Comparison of ENCODE assay signal across 18 cellular contexts in genomic region chrX:48914593-48915493, GRCh38. TPM values are rescaled to one million over a fixed set of nuclear protein-coding genes. Genes with fewer than 3 reads are reported as not detected.
A peak's percentile ranks its signal among the peaks of the same experiment; 100 is the strongest.
DNase-seq lines count a peak whose midpoint lies in the region; ATAC-seq and TF ChIP-seq lines count a peak whose summit lies in the region.
"Had no signal": no experiment of that assay in that cellular context is flagged by ENCODE, and none has a peak within 500 bp of the region (broad histone marks: within the 10 kb centered on the region; RNA-seq: fewer than 3 reads in every experiment).

No MANE protein-coding gene starts in this region.

- peaks cover 30% of the 10 kb centered on the region for H3K4me1 ChIP-seq in KMS-11 (ENCODE audit: low read depth, poor library complexity, severe bottlenecking)
- H3K4me1 ChIP-seq in osteoblast (ENCODE audit: insufficient read depth, low read length): peaks cover 13% of the 10 kb centered on the region
- peaks cover 7 to 13% of the 10 kb centered on the region in 2 donors for H3K4me1 ChIP-seq in gastrocnemius medialis

- H3K79me2 ChIP-seq in KMS-11 (ENCODE audit: insufficient read depth, low read depth) (peaks cover 50% of the 10 kb centered on the region), osteoblast (ENCODE audit: insufficient read depth, low read length) (peaks cover 20% of the 10 kb centered on the region)

- H4K20me1 ChIP-seq in KMS-11 (ENCODE audit: insufficient read depth): peaks cover 35% of the 10 kb centered on the region
- no peaks in the 10 kb centered on the region for H4K20me1 ChIP-seq in osteoblast (ENCODE audit: insufficient read depth, low read length)

- no peak for ATAC-seq in activated CD4-positive, alpha-beta T cell treated with anti-CD3 and anti-CD28 coated beads for 36 hours
- no peak for ATAC-seq in activated naive CD8-positive, alpha-beta T cell treated with anti-CD3 and anti-CD28 coated beads, Interleukin-2, amount 50 U/mL, for 24 hours
- ATAC-seq in gastrocnemius medialis: no peak
- ATAC-seq: HepG2, right cardiac atrium had no signal

- H3K9me3 ChIP-seq in osteoblast (ENCODE audit: low read depth, low read length) (no peaks in the 10 kb centered on the region), gastrocnemius medialis (no peaks in the 10 kb centered on the region)
- H3K9me3 ChIP-seq: Caco-2, SJSA1 had no signal

- H3K36me3 Mint-ChIP-seq in activated CD4-positive, alpha-beta T cell treated with anti-CD3 and anti-CD28 coated beads for 36 hours (ENCODE audit: low read depth): peaks cover 73% of the 10 kb centered on the region
- peaks cover 55% of the 10 kb centered on the region for H3K36me3 Mint-ChIP-seq in activated naive CD8-positive, alpha-beta T cell treated with anti-CD3 and anti-CD28 coated beads, Interleukin-2, amount 50 U/mL, for 24 hours (ENCODE audit: low read depth)

- peak overlapping the region; percentile 97 for H3K4me3 Mint-ChIP-seq in activated CD4-positive, alpha-beta T cell treated with anti-CD3 and anti-CD28 coated beads for 36 hours
- peak overlapping the region; percentile 96 for H3K4me3 Mint-ChIP-seq in activated naive CD8-positive, alpha-beta T cell treated with anti-CD3 and anti-CD28 coated beads, Interleukin-2, amount 50 U/mL, for 24 hours
- H3K4me3 Mint-ChIP-seq: nephron progenitor cell had no signal

- H3K27me3 ChIP-seq in KMS-11 (ENCODE audit: insufficient read depth, low read depth): no peaks in the 10 kb centered on the region
- no peaks in the 10 kb centered on the region for H3K27me3 ChIP-seq in osteoblast (ENCODE audit: insufficient read depth, low read length)
- no peaks in the 10 kb centered on the region for H3K27me3 ChIP-seq in gastrocnemius medialis
- H3K27me3 ChIP-seq: SJSA1 had no signal

- POLR2A ChIA-PET in activated CD4-positive, alpha-beta T cell treated with anti-CD3 and anti-CD28 coated beads for 36 hours (lab: Charles Lee): interaction anchor here (0.6 to 2.3 kb wide), 3 partner anchors 18 to 1291 kb away, joined by 3 to 13 read pairs (median 4); no protein-coding TSS in a partner anchor

- peak overlapping the region; percentile 95 for H3K27ac Mint-ChIP-seq in activated CD4-positive, alpha-beta T cell treated with anti-CD3 and anti-CD28 coated beads for 36 hours
- H3K27ac Mint-ChIP-seq in activated naive CD8-positive, alpha-beta T cell treated with anti-CD3 and anti-CD28 coated beads, Interleukin-2, amount 50 U/mL, for 24 hours: peak overlapping the region; percentile 73
- H3K27ac Mint-ChIP-seq: nephron progenitor cell had no signal

- no peak for TF ChIP-seq POLR2A in gastrocnemius medialis (IDR thresholded peaks at IDR 0.05)

- in situ Hi-C loops in gastrocnemius medialis (cut with MboI; ENCODE audit: low sequenced_read_pairs in 4 of 4): no loop called here

- H3K4me2 ChIP-seq in KMS-11 (peak overlapping the region; percentile 90), osteoblast (ENCODE audit: insufficient read depth, low read length) (no peak overlapping the region)

- H3K9me3 Mint-ChIP-seq in activated CD4-positive, alpha-beta T cell treated with anti-CD3 and anti-CD28 coated beads for 36 hours (ENCODE audit: low read depth): no peaks in the 10 kb centered on the region
- no peaks in the 10 kb centered on the region for H3K9me3 Mint-ChIP-seq in activated naive CD8-positive, alpha-beta T cell treated with anti-CD3 and anti-CD28 coated beads, Interleukin-2, amount 50 U/mL, for 24 hours

- no peaks in the 10 kb centered on the region for H3K27me3 Mint-ChIP-seq in activated CD4-positive, alpha-beta T cell treated with anti-CD3 and anti-CD28 coated beads for 36 hours
- no peaks in the 10 kb centered on the region for H3K27me3 Mint-ChIP-seq in activated naive CD8-positive, alpha-beta T cell treated with anti-CD3 and anti-CD28 coated beads, Interleukin-2, amount 50 U/mL, for 24 hours

- peak overlapping the region; percentile 93 for H3K27ac ChIP-seq in KMS-11
- no peak overlapping the region for H3K27ac ChIP-seq in osteoblast (ENCODE audit: low read depth, low read length)
- H3K27ac ChIP-seq in gastrocnemius medialis: no peak overlapping the region
- H3K27ac ChIP-seq: SJSA1, upper lobe of left lung had no signal

- H2AFZ ChIP-seq in KMS-11 (ENCODE audit: low read depth): no peak overlapping the region
- no peak overlapping the region for H2AFZ ChIP-seq in osteoblast (ENCODE audit: low read length)

- H3K4me3 ChIP-seq in KMS-11 (IDR thresholded peaks at IDR 0.05; ENCODE audit: insufficient read depth, low read depth, low read length): no peak overlapping the region
- no peak overlapping the region for H3K4me3 ChIP-seq in osteoblast (ENCODE audit: insufficient read depth, low read length)
- no peak overlapping the region for H3K4me3 ChIP-seq in gastrocnemius medialis
- H3K4me3 ChIP-seq: SJSA1, upper lobe of left lung had no signal

- H3K9ac ChIP-seq in KMS-11: peak overlapping the region; percentile 96

- intact Hi-C loops in activated CD4-positive, alpha-beta T cell treated with anti-CD3 and anti-CD28 coated beads for 36 hours (cut with DNase I, micrococcal nuclease): loop anchor here (5.0 to 10.0 kb wide), 5 partner anchors 113 to 1260 kb away; partner anchors contain the start of genes ELK1 (in 1 of the 2), HDAC6 (in 1 of the 2), PLP2 (in 1 of the 2) and PPP1R3F (in 1 of the 2)
- intact Hi-C loops in gastrocnemius medialis (cut with DNase I; ENCODE audit: low total_unique reads): loop anchor here (5.0 kb wide), 1 partner anchor 238 kb away; no protein-coding TSS in a partner anchor

- H3K36me3 ChIP-seq in KMS-11 (ENCODE audit: insufficient read depth) (peaks cover 18% of the 10 kb centered on the region; the same call in 1 of the 2 replicates), osteoblast (ENCODE audit: insufficient read depth, low read length) (peaks cover 16% of the 10 kb centered on the region), gastrocnemius medialis (no peaks in the 10 kb centered on the region)
- H3K36me3 ChIP-seq: SJSA1 had no signal

- no peak for TF ChIP-seq CTCF in KMS-11 (conservative IDR thresholded peaks at IDR 0.05; ENCODE audit: low read depth, low read length)
- no peak for TF ChIP-seq CTCF in osteoblast (IDR thresholded peaks at IDR 0.05; ENCODE audit: extremely low read depth, low read depth, low read length)
- TF ChIP-seq CTCF in gastrocnemius medialis (IDR thresholded peaks at IDR 0.05 in 4 of 5, conservative IDR thresholded peaks at IDR 0.05 in 1 of 5): no peak

- DNase-seq in activated CD4-positive, alpha-beta T cell treated with anti-CD3 and anti-CD28 coated beads for 36 hours: no peak
- DNase-seq in activated CD4-positive, alpha-beta T cell treated with anti-CD3 and anti-CD28 coated beads, Interleukin-2, amount 50 U/mL, for 1 hour: no peak
- DNase-seq in activated naive CD8-positive, alpha-beta T cell treated with anti-CD3 and anti-CD28 coated beads, Interleukin-2, amount 50 U/mL, for 24 hours: no peak
- DNase-seq in osteoblast (ENCODE audit: insufficient read length, low spot score, missing footprints) (peak; percentile 34), SKM-1 treated with dmso at 0.1 percent for 144 hours (lab: John Stamatoyannopoulos, UW; ENCODE audit: unreplicated experiment) (no peak), gastrocnemius medialis (no peak)
- DNase-seq in stimulated activated CD4-positive, alpha-beta T cell treated with anti-CD3 and anti-CD28 coated beads, Interleukin-4, amount 100 ng/mL, for 4 hours: no peak
- DNase-seq: activated CD8-positive, alpha-beta memory T cell treated with anti-CD3 and anti-CD28 coated beads, Interleukin-2, amount 50 U/mL, for 48 hours; Caco-2; dermis blood vessel endothelial cell; GF-D8; NCI-H2171; nephron progenitor cell; right cardiac atrium; upper lobe of left lung had no signal

- CTCF ChIA-PET in activated CD4-positive, alpha-beta T cell treated with anti-CD3 and anti-CD28 coated beads for 36 hours (lab: Charles Lee): interaction anchor here (1.0 kb wide), 1 partner anchor 23 kb away, joined by 3 read pairs; no protein-coding TSS in a partner anchor

- H3K4me1 Mint-ChIP-seq in activated CD4-positive, alpha-beta T cell treated with anti-CD3 and anti-CD28 coated beads for 36 hours: peaks cover 42% of the 10 kb centered on the region
- peaks cover 68% of the 10 kb centered on the region for H3K4me1 Mint-ChIP-seq in activated naive CD8-positive, alpha-beta T cell treated with anti-CD3 and anti-CD28 coated beads, Interleukin-2, amount 50 U/mL, for 24 hours

RNA-seq across cellular contexts. Expression of gene SLC35A2, which starts 3.4 kb away (rescaled TPM):
- total RNA-seq in activated CD4-positive, alpha-beta T cell treated with anti-CD3 and anti-CD28 coated beads for 36 hours: 10 to 100 TPM; 19.7 to 20.3 TPM
- total RNA-seq in osteoblast (15.3 and 15.6 TPM in 2 replicates), gastrocnemius medialis (10 to 100 TPM; 12.6 to 18.7 (median 18.5) TPM)

RNA-seq across cellular contexts. Expression of gene PIM2, which starts 4.0 kb away (rescaled TPM):
- total RNA-seq in activated CD4-positive, alpha-beta T cell treated with anti-CD3 and anti-CD28 coated beads for 36 hours: 100 to 1,000 TPM; 320 TPM
- total RNA-seq in osteoblast (4.3 and 4.7 TPM in 2 replicates), gastrocnemius medialis (1 to 10 TPM; 2.3 to 3.5 (median 2.4) TPM)

RNA-seq across cellular contexts. Expression of gene PQBP1, which starts 17.1 kb away (rescaled TPM):
- total RNA-seq in activated CD4-positive, alpha-beta T cell treated with anti-CD3 and anti-CD28 coated beads for 36 hours: 10 to 100 TPM; 73.4 to 75.3 TPM
- total RNA-seq in osteoblast (32.9 and 33.6 TPM in 2 replicates), gastrocnemius medialis (10 to 100 TPM; 61.3 to 90.4 (median 67.8) TPM)

RNA-seq across cellular contexts. Expression of gene TIMM17B, which starts 17.3 kb away (rescaled TPM):
- 10 to 100 TPM; 54.2 to 58.9 TPM for total RNA-seq in activated CD4-positive, alpha-beta T cell treated with anti-CD3 and anti-CD28 coated beads for 36 hours
- total RNA-seq in osteoblast: 20.6 and 24.2 TPM in 2 replicates
- 100 to 1,000 TPM in 1 of 4 donors, 10 to 100 TPM in 3; 53.3 to 103 (median 68.5) TPM for total RNA-seq in gastrocnemius medialis

RNA-seq across cellular contexts. Expression of gene OTUD5, which starts 42.6 kb away (rescaled TPM):
- total RNA-seq in activated CD4-positive, alpha-beta T cell treated with anti-CD3 and anti-CD28 coated beads for 36 hours: 10 to 100 TPM; 68.0 to 98.1 TPM
- 31.2 and 33.7 TPM in 2 replicates for total RNA-seq in osteoblast
- total RNA-seq in gastrocnemius medialis: 10 to 100 TPM; 22.2 to 32.2 (median 28.5) TPM

Comparison
In these comparisons a context has a peak if more than half of its experiments do, and no peak if none do; other contexts are left out.
1. RNA of gene PIM2, which starts 4.0 kb away (total RNA-seq): 320 TPM in activated CD4-positive, alpha-beta T cell treated with anti-CD3 and anti-CD28 coated beads for 36 hours; 4.3 to 4.7 TPM in osteoblast and 2.3 to 3.5 TPM in gastrocnemius medialis; every median in the first group is over 10 times any median in the second.